ENCODE assay signal across 1 cellular context in genomic region chr12:42094277-42094676, GRCh38.
TF ChIP-seq lines count a peak whose summit lies in the region.

No MANE protein-coding gene starts in this region.

TF ChIP-seq in K562, 482 proteins besides CTCF, POLR2A, EP300 and RAD21 (continued from another document and continues in another):
- TF ChIP-seq MAFK (IDR thresholded peaks at IDR 0.05; ENCODE audit: low read length) (no peak), MCM2 (IDR thresholded peaks at IDR 0.05; ENCODE audit: low read depth) (no peak), TAF9B (IDR thresholded peaks at IDR 0.05; ENCODE audit: partially characterized antibody) (no peak), SMARCE1 (IDR thresholded peaks at IDR 0.05) (peak; percentile 66; the same call in 1 of the 2 replicates), ARID4B (CRISPR knock-in tag; IDR thresholded peaks at IDR 0.05) (no peak), NCOA2 (IDR thresholded peaks at IDR 0.05; ENCODE audit: partially characterized antibody in 2 of 2) (no peak), SMARCA4 (IDR thresholded peaks at IDR 0.05) (peak; percentile 78), ZC3H8 (IDR thresholded peaks at IDR 0.05) (no peak), ZNF12 (CRISPR knock-in tag; IDR thresholded peaks at IDR 0.05) (no peak), JUN (IDR thresholded peaks at IDR 0.05; ENCODE audit: borderline replicate concordance, low read depth, low read length) (peak; percentile 83), JUN (CRISPR knock-in tag; IDR thresholded peaks at IDR 0.05; ENCODE audit: borderline replicate concordance) (no peak), CBFB (CRISPR knock-in tag; IDR thresholded peaks at IDR 0.05) (no peak), ZNF184 (CRISPR knock-in tag; IDR thresholded peaks at IDR 0.05) (no peak), ATF3 (IDR thresholded peaks at IDR 0.05) (peak; percentile 96), ATF3 (CRISPR knock-in tag; conservative IDR thresholded peaks at IDR 0.05) (no peak), ATF7 (IDR thresholded peaks at IDR 0.05) (no peak), MBD2 (IDR thresholded peaks at IDR 0.05; ENCODE audit: borderline replicate concordance, low read depth) (no peak), THAP12 (CRISPR knock-in tag; IDR thresholded peaks at IDR 0.05) (no peak), TRIM24 (IDR thresholded peaks at IDR 0.05) (no peak), XRCC3 (IDR thresholded peaks at IDR 0.05) (no peak), E2F6 (IDR thresholded peaks at IDR 0.05; ENCODE audit: borderline replicate concordance in 1 of 2, extremely low read depth in 1 of 2, insufficient read depth in 1 of 2, insufficient read length in 1 of 2, low read depth in 1 of 2, low read length in 1 of 2, poor library complexity in 1 of 2, severe bottlenecking in 1 of 2) (no peak), JUND (IDR thresholded peaks at IDR 0.05; ENCODE audit: borderline replicate concordance, low read depth, low read length) (peak; percentile 97), JUND (tag; IDR thresholded peaks at IDR 0.05; ENCODE audit: borderline replicate concordance, low read depth, low read length) (peak; percentile 96), C11orf30 (IDR thresholded peaks at IDR 0.05; ENCODE audit: low read depth) (peak; percentile 21; the same call in 1 of the 2 replicates), PHF20 (IDR thresholded peaks at IDR 0.05; ENCODE audit: partially characterized antibody) (no peak), PBX2 (CRISPR knock-in tag; IDR thresholded peaks at IDR 0.05; ENCODE audit: low read depth) (no peak), PBX2 (tag; conservative IDR thresholded peaks at IDR 0.05; ENCODE audit: low read depth) (no peak), PHF21A (IDR thresholded peaks at IDR 0.05; ENCODE audit: borderline replicate concordance, low read depth) (peak; percentile 86; the same call in 1 of the 2 replicates), ZNF384 (IDR thresholded peaks at IDR 0.05; ENCODE audit: low read depth, low read length) (peak; percentile 98), SRSF1 (IDR thresholded peaks at IDR 0.05; ENCODE audit: low read depth, low read length) (no peak), DPF2 (IDR thresholded peaks at IDR 0.05) (peak; percentile 78), ZKSCAN1 (IDR thresholded peaks at IDR 0.05; ENCODE audit: low read depth, low read length) (no peak), ZNF780A (CRISPR knock-in tag; IDR thresholded peaks at IDR 0.05) (no peak), THRB (CRISPR knock-in tag; conservative IDR thresholded peaks at IDR 0.05) (no peak), ATF1 (CRISPR knock-in tag; IDR thresholded peaks at IDR 0.05) (no peak), ATF1 (tag; IDR thresholded peaks at IDR 0.05) (peak; percentile 24; the same call in 1 of the 2 replicates), EZH2 (IDR thresholded peaks at IDR 0.05; ENCODE audit: borderline replicate concordance, low read depth, low read length) (no peak), ZNF583 (CRISPR knock-in tag; IDR thresholded peaks at IDR 0.05) (no peak), ZNF121 (CRISPR knock-in tag; conservative IDR thresholded peaks at IDR 0.05) (no peak), CBX8 (IDR thresholded peaks at IDR 0.05; ENCODE audit: borderline replicate concordance, extremely low read depth, low read depth, low read length, poor library complexity, severe bottlenecking) (no peak), ARID1B (IDR thresholded peaks at IDR 0.05) (peak; percentile 56), KHSRP (IDR thresholded peaks at IDR 0.05) (no peak), MCM3 (IDR thresholded peaks at IDR 0.05) (no peak), SETDB1 (IDR thresholded peaks at IDR 0.05; ENCODE audit: low read length) (no peak), ASH1L (IDR thresholded peaks at IDR 0.05; ENCODE audit: borderline replicate concordance, low read depth, partially characterized antibody) (no peak), YY1 (IDR thresholded peaks at IDR 0.05; ENCODE audit: borderline replicate concordance in 1 of 3, control insufficient read depth in 1 of 3, extremely low read depth in 1 of 3, insufficient read depth in 3 of 3, insufficient read length in 1 of 3, insufficient replicate concordance in 2 of 3, low read depth in 1 of 3, low read length in 2 of 3) (peak in 1 of 3 experiments; percentile 36), SIN3A (IDR thresholded peaks at IDR 0.05; ENCODE audit: borderline replicate concordance in 2 of 2, control insufficient read depth in 1 of 2, low read depth in 2 of 2, low read length in 2 of 2) (no peak), POLR3G (IDR thresholded peaks at IDR 0.05; ENCODE audit: extremely low read depth, insufficient read length, insufficient replicate concordance) (no peak), REST (CRISPR knock-in tag; IDR thresholded peaks at IDR 0.05; ENCODE audit: low read depth) (no peak), JUNB (CRISPR knock-in tag; conservative IDR thresholded peaks at IDR 0.05) (0 out of 2 replicates have a peak, but pooled peaks have one; percentile 43), ZFP30 (CRISPR knock-in tag; IDR thresholded peaks at IDR 0.05; ENCODE audit: borderline replicate concordance) (no peak), ELF2 (CRISPR knock-in tag; IDR thresholded peaks at IDR 0.05) (no peak), ZNF143 (CRISPR knock-in tag; IDR thresholded peaks at IDR 0.05) (no peak), MLLT1 (IDR thresholded peaks at IDR 0.05) (peak in 1 of 2 experiments; percentile 50; a peak in 1 of 4 replicates), ARID2 (IDR thresholded peaks at IDR 0.05) (no peak)
